In genomic region chr12:14403711-14404164, GRCh38 we compare ENCODE assay signal across 9 cellular contexts. TPM values are rescaled to one million over a fixed set of nuclear protein-coding genes. Genes with fewer than 3 reads are reported as not detected.
DNase-seq lines count a peak whose midpoint lies in the region; ATAC-seq and FAIRE-seq lines count a peak whose summit lies in the region.
"Had no signal": no experiment of that assay in that cellular context is flagged by ENCODE, and none has a peak within 500 bp of the region (broad histone marks: within the 10 kb centered on the region; RNA-seq: fewer than 3 reads in every experiment).

No MANE protein-coding gene starts in this region.

- H3K27me3 ChIP-seq in Karpas-422 (ENCODE audit: low read length): no peaks in the 10 kb centered on the region
- no peaks in the 10 kb centered on the region for H3K27me3 ChIP-seq in effector memory CD4-positive, alpha-beta T cell (replicated peaks; ENCODE audit: control insufficient read depth, insufficient read depth, low read length, poor library complexity, severe bottlenecking)
- H3K27me3 ChIP-seq in muscle layer of colon (ENCODE audit: control insufficient read depth in 1 of 2, insufficient read depth in 2 of 2, low read length in 2 of 2): no peaks in the 10 kb centered on the region

- ATAC-seq in GM18868 (IDR thresholded peaks at IDR 0.05; ENCODE audit: unreplicated experiment) (peak; percentile 67), HG03520 (IDR thresholded peaks at IDR 0.05; ENCODE audit: unreplicated experiment) (no peak)

- peak overlapping the region; percentile 28 for H3K4me3 ChIP-seq in Karpas-422 (ENCODE audit: low read length)
- H3K4me3 ChIP-seq in effector memory CD4-positive, alpha-beta T cell (ENCODE audit: insufficient read depth, low read depth, low read length, poor library complexity, severe bottlenecking): no peak overlapping the region
- H3K4me3 ChIP-seq in muscle layer of colon (ENCODE audit: low read depth in 1 of 2, low read length in 2 of 2): no peak overlapping the region

- peaks cover 11% of the 10 kb centered on the region for H3K9me3 ChIP-seq in Karpas-422 (ENCODE audit: low read length)
- no peaks in the 10 kb centered on the region for H3K9me3 ChIP-seq in effector memory CD4-positive, alpha-beta T cell (ENCODE audit: control insufficient read depth, low read length)
- no peaks in the 10 kb centered on the region for H3K9me3 ChIP-seq in muscle layer of colon (ENCODE audit: low read length)

- no peaks in the 10 kb centered on the region for H4K20me1 ChIP-seq in Karpas-422 (ENCODE audit: insufficient read depth, low read depth, low read length)

- DNase-seq in Ammon's horn (ENCODE audit: low spot score): peak; percentile 60
- DNase-seq in Karpas-422: peak; percentile 88
- DNase-seq in RCC 7860 (ENCODE audit: low spot score): peak; percentile 84
- no peak for DNase-seq in effector memory CD4-positive, alpha-beta T cell
- no peak for DNase-seq in activated CD4-positive, CD25-positive, alpha-beta regulatory T cell treated with anti-CD3 and anti-CD28 coated beads, Interleukin-2, amount 50 U/mL, for 72 hours

- peak; percentile 88 for FAIRE-seq in RCC 7860 (lab: Jason Lieb, UNC)
- FAIRE-seq: H1 had no signal

- peak overlapping the region; percentile 16 for H3K9ac ChIP-seq in Karpas-422 (ENCODE audit: low read length)
- no peak overlapping the region for H3K9ac ChIP-seq in muscle layer of colon (ENCODE audit: low read length)

- peaks cover 99% of the 10 kb centered on the region for H3K79me2 ChIP-seq in Karpas-422 (ENCODE audit: low read length)

- peak overlapping the region; percentile 46 for H3K4me2 ChIP-seq in Karpas-422 (ENCODE audit: low read depth, low read length, poor library complexity, severe bottlenecking)

- H2AFZ ChIP-seq in Karpas-422 (ENCODE audit: low read length): no peak overlapping the region

- H3K27ac ChIP-seq in Karpas-422 (ENCODE audit: low read length): peak overlapping the region; percentile 62
- peak overlapping the region; percentile 59 for H3K27ac ChIP-seq in effector memory CD4-positive, alpha-beta T cell (ENCODE audit: insufficient read depth, low read length, poor library complexity, severe bottlenecking)
- peak overlapping the region; percentile 31 for H3K27ac ChIP-seq in muscle layer of colon (ENCODE audit: low read depth, low read length)

- H3K36me3 ChIP-seq in Karpas-422 (ENCODE audit: insufficient read depth, low read length): peaks cover 27% of the 10 kb centered on the region
- H3K36me3 ChIP-seq in effector memory CD4-positive, alpha-beta T cell (ENCODE audit: control insufficient read depth, insufficient read depth, low read length): no peaks in the 10 kb centered on the region
- H3K36me3 ChIP-seq in muscle layer of colon (ENCODE audit: insufficient read depth, low read length): no peaks in the 10 kb centered on the region

- no peaks in the 10 kb centered on the region for H3K9me2 ChIP-seq in Karpas-422 (replicated peaks; ENCODE audit: insufficient read depth, low read length)

- H3K4me1 ChIP-seq in Karpas-422 (ENCODE audit: low read length) (peaks cover 41% of the 10 kb centered on the region), muscle layer of colon (ENCODE audit: insufficient read depth, low read length) (peaks cover 27% of the 10 kb centered on the region)
- H3K4me1 ChIP-seq in effector memory CD4-positive, alpha-beta T cell (ENCODE audit: control insufficient read depth, insufficient read depth, low read length, poor library complexity, severe bottlenecking): peaks cover 20% of the 10 kb centered on the region

RNA-seq across cellular contexts. Expression of gene ATF7IP, which starts 38.3 kb away (rescaled TPM):
- 32.8 and 88.4 TPM in 2 replicates for total RNA-seq in Karpas-422 (2014; rRNA removed; shearing (Covaris generic); ENCODE audit: low replicate concordance)

Comparison
In these comparisons a context has a peak if more than half of its experiments do, and no peak if none do; other contexts are left out.
1. DNase-seq: peak in Ammon's horn (single experiment), Karpas-422 (single experiment) and RCC 7860 (single experiment); none in effector memory CD4-positive, alpha-beta T cell (0 of 3) and activated CD4-positive, CD25-positive, alpha-beta regulatory T cell treated with anti-CD3 and anti-CD28 coated beads, Interleukin-2, amount 50 U/mL, for 72 hours (single experiment).
2. Peak in every context shown above with its lines, with median percentiles within 50 percentile points of each other: H3K27ac ChIP-seq.